Comparison of ENCODE assay signal across 1 cellular context in genomic region chr4:183444149-183444952, GRCh38.
TF ChIP-seq lines count a peak whose summit lies in the region.

Gene CDKN2AIP, plus strand, starts transcription at chr4:183444636. Its CDS starts 162 bp downstream, at chr4:183444798.

TF ChIP-seq in HepG2, 621 proteins besides CTCF, POLR2A, EP300 and RAD21 (continued from another document and continues in another):
- TF ChIP-seq ZNF407 (CRISPR knock-in tag; IDR thresholded peaks at IDR 0.05; ENCODE audit: not compliant biosample characterization) (no peak), ZNF775 (CRISPR knock-in tag; IDR thresholded peaks at IDR 0.05; ENCODE audit: borderline replicate concordance) (peak; percentile 71; the same call in 1 of the 2 replicates), PAXIP1 (CRISPR knock-in tag; conservative IDR thresholded peaks at IDR 0.05) (peak; percentile 96), GTF2F1 (IDR thresholded peaks at IDR 0.05; ENCODE audit: low read length) (no peak), PLRG1 (conservative IDR thresholded peaks at IDR 0.05) (no peak), ARNT (IDR thresholded peaks at IDR 0.05) (no peak), ZNF615 (CRISPR knock-in tag; IDR thresholded peaks at IDR 0.05; ENCODE audit: borderline replicate concordance) (no peak), RBFOX2 (IDR thresholded peaks at IDR 0.05; ENCODE audit: low read depth, low read length) (peak; percentile 99), NR3C1 (CRISPR knock-in tag; IDR thresholded peaks at IDR 0.05) (no peak), ZNF513 (CRISPR knock-in tag; conservative IDR thresholded peaks at IDR 0.05) (no peak), ARNTL (CRISPR knock-in tag; IDR thresholded peaks at IDR 0.05) (peak; percentile 81), ZNF598 (CRISPR knock-in tag; IDR thresholded peaks at IDR 0.05; ENCODE audit: borderline replicate concordance) (no peak), ZNF652 (CRISPR knock-in tag; IDR thresholded peaks at IDR 0.05; ENCODE audit: borderline replicate concordance, low read depth) (no peak), ZNF101 (CRISPR knock-in tag; IDR thresholded peaks at IDR 0.05; ENCODE audit: borderline replicate concordance, low read depth) (no peak), BATF2 (CRISPR knock-in tag; IDR thresholded peaks at IDR 0.05) (peak; percentile 58; the same call in 1 of the 2 replicates), HIC2 (CRISPR knock-in tag; IDR thresholded peaks at IDR 0.05; ENCODE audit: low read depth) (no peak), ZNF142 (CRISPR knock-in tag; IDR thresholded peaks at IDR 0.05) (no peak), ZNF24 (IDR thresholded peaks at IDR 0.05) (no peak), ZBTB10 (CRISPR knock-in tag; IDR thresholded peaks at IDR 0.05; ENCODE audit: borderline replicate concordance) (peak; percentile 48; the same call in 1 of the 2 replicates), ZNF768 (CRISPR knock-in tag; IDR thresholded peaks at IDR 0.05) (peak; percentile 57), AHR (CRISPR knock-in tag; IDR thresholded peaks at IDR 0.05) (no peak), JUNB (CRISPR knock-in tag; IDR thresholded peaks at IDR 0.05; ENCODE audit: borderline replicate concordance) (no peak; the same call in 1 of the 2 replicates), ZSCAN9 (CRISPR knock-in tag; IDR thresholded peaks at IDR 0.05; ENCODE audit: borderline replicate concordance) (peak; percentile 77; the same call in 1 of the 2 replicates), BORCS8-MEF2B (CRISPR knock-in tag; IDR thresholded peaks at IDR 0.05) (no peak), KLF6 (CRISPR knock-in tag; IDR thresholded peaks at IDR 0.05) (peak; percentile 13), NFKBIZ (CRISPR knock-in tag; IDR thresholded peaks at IDR 0.05) (no peak; the same call in 1 of the 2 replicates), THAP11 (CRISPR knock-in tag; IDR thresholded peaks at IDR 0.05) (peak; percentile 68), HOXA3 (CRISPR knock-in tag; IDR thresholded peaks at IDR 0.05) (peak; percentile 90)
